24 cellular contexts compared by ENCODE assay signal in genomic region chr12:122061253-122061652, GRCh38. TPM values are rescaled to one million over a fixed set of nuclear protein-coding genes. Genes with fewer than 3 reads are reported as not detected.
DNase-seq lines count a peak whose midpoint lies in the region; ATAC-seq, FAIRE-seq and TF ChIP-seq lines count a peak whose summit lies in the region.
"Had no signal": no experiment of that assay in that cellular context is flagged by ENCODE, and none has a peak within 500 bp of the region (broad histone marks: within the 10 kb centered on the region; RNA-seq: fewer than 3 reads in every experiment).

No MANE protein-coding gene starts in this region.

- no peak for ATAC-seq in GM18502 (IDR thresholded peaks at IDR 0.05; ENCODE audit: poor library complexity, unreplicated experiment)
- ATAC-seq: A549, GM12878, Panc1, SK-N-SH treated with all-trans-retinoic acid at 6 μM for 48 hours had no signal

- TF ChIP-seq CTCF in RWPE1 (conservative IDR thresholded peaks at IDR 0.05; ENCODE audit: low read depth): no peak
- no peak for TF ChIP-seq CTCF in esophagus squamous epithelium (IDR thresholded peaks at IDR 0.05)
- no peak for TF ChIP-seq CTCF in sigmoid colon (IDR thresholded peaks at IDR 0.05)
- TF ChIP-seq CTCF in vagina (IDR thresholded peaks at IDR 0.05): no peak

- H3K27ac ChIP-seq in RWPE1 (peak overlapping the region; percentile 93), esophagus squamous epithelium (peak overlapping the region in 3 of 4 donors; percentile 1 to 55 (median 25)), sigmoid colon (peak overlapping the region in 3 of 4 donors; percentile 93 to 96 (median 93)), vagina (peak overlapping the region; percentile 30)

- H3K36me3 ChIP-seq in esophagus squamous epithelium: peaks cover 0 to 46% (median 0%) of the 10 kb centered on the region in 3 donors
- H3K36me3 ChIP-seq in sigmoid colon: no peaks in the 10 kb centered on the region
- H3K36me3 ChIP-seq in vagina: peaks cover 0 to 4% of the 10 kb centered on the region in 2 donors

- peaks cover 24 to 56% (median 33%) of the 10 kb centered on the region in 3 donors for H3K4me1 ChIP-seq in esophagus squamous epithelium
- H3K4me1 ChIP-seq in sigmoid colon: peaks cover 0 to 97% (median 81%) of the 10 kb centered on the region in 4 donors
- peaks cover 47% of the 10 kb centered on the region for H3K4me1 ChIP-seq in vagina

- H3K27me3 ChIP-seq in esophagus squamous epithelium (no peaks in the 10 kb centered on the region), sigmoid colon (no peaks in the 10 kb centered on the region), vagina (no peaks in the 10 kb centered on the region)
- H3K27me3 ChIP-seq: BLaER1 treated with 17β-estradiol and CSF1 and Interleukin-3, amounts not matched to agents 10 nM and 100 nM had no signal

- CTCF ChIA-PET in RWPE1 (lab: Yijun Ruan, JAX): no interaction called here

- DNase-seq in RWPE1 (ENCODE audit: low spot score): no peak
- no peak for DNase-seq in esophagus squamous epithelium (lab: John Stamatoyannopoulos, UW)
- no peak for DNase-seq in sigmoid colon
- DNase-seq in vagina (ENCODE audit: extremely low spot score in 2 of 2): no peak
- no peak for DNase-seq in GM12892 (ENCODE audit: insufficient read length)
- no peak for DNase-seq in central memory CD4-positive, alpha-beta T cell
- DNase-seq: AML-193; CD4-positive, alpha-beta T cell; COR-L47; DMS79; EL; GDM1; NCI-H1048; NCI-H1417; NCI-H1694; NCI-H2081; NCI-H2227 treated with DMSO at 0.1 percent for 48 hours; NCI-H69 had no signal

- no peak for TF ChIP-seq EP300 in sigmoid colon (IDR thresholded peaks at IDR 0.05)

- H3K9me3 ChIP-seq in esophagus squamous epithelium (no peaks in the 10 kb centered on the region), sigmoid colon (no peaks in the 10 kb centered on the region), vagina (no peaks in the 10 kb centered on the region)
- H3K9me3 ChIP-seq: A549; BLaER1 treated with 17β-estradiol and CSF1 and Interleukin-3, amounts not matched to agents 10 nM and 100 nM had no signal

- TF ChIP-seq POLR2A in esophagus squamous epithelium (IDR thresholded peaks at IDR 0.05): no peak
- no peak for TF ChIP-seq POLR2A in sigmoid colon (IDR thresholded peaks at IDR 0.05)
- TF ChIP-seq POLR2A in vagina (IDR thresholded peaks at IDR 0.05): no peak
- TF ChIP-seq POLR2A in GM12892 (IDR thresholded peaks at IDR 0.05; ENCODE audit: low read depth, low read length): no peak

- 79 to 82% methylated on average over 6 to 13 of the region's 23 CpGs for WGBS in esophagus squamous epithelium, 2 donors
- WGBS in sigmoid colon, 2 donors: 86 to 92% methylated on average over 23 of the region's 23 CpGs

- no peak overlapping the region for H3K4me3 ChIP-seq in esophagus squamous epithelium
- H3K4me3 ChIP-seq in sigmoid colon: no peak overlapping the region
- H3K4me3 ChIP-seq in vagina: no peak overlapping the region
- H3K4me3 ChIP-seq: A549; BLaER1 treated with 17β-estradiol and CSF1 and Interleukin-3, amounts not matched to agents 10 nM and 100 nM; GM12878 had no signal

- POLR2A ChIA-PET in RWPE1 (lab: Yijun Ruan, JAX; ENCODE audit: low non-redundant PET): no interaction called here

- intact Hi-C loops in esophagus squamous epithelium (cut with DNase I): no loop called here
- intact Hi-C loops in sigmoid colon (cut with DNase I): loop anchor here (5.0 to 10.0 kb wide), 2 partner anchors 36 to 256 kb away; partner anchors contain the start of gene SETD1B
- intact Hi-C loops in vagina (cut with DNase I): no loop called here

- FAIRE-seq in GM12892 (lab: Jason Lieb, UNC): no peak
- FAIRE-seq: A549, GM12878 had no signal

RNA-seq across cellular contexts. Expression of gene MLXIP, which starts 17.3 kb away (rescaled TPM):
- total RNA-seq in esophagus squamous epithelium (10 to 100 TPM in 3 of 4 donors, 1 to 10 TPM in 1; 9.6 to 20.0 (median 11.4) TPM), sigmoid colon (10 to 100 TPM; 32.9 to 87.5 (median 57.3) TPM), vagina (16.9 TPM)
- polyA plus RNA-seq in sigmoid colon: 100 to 1,000 TPM in 1 of 3 donors, 10 to 100 TPM in 2; 15.6 to 141 (median 35.4) TPM
- polyA plus RNA-seq in GM12892 (2012; ENCODE audit: missing spikeins): 4.2 TPM

RNA-seq across cellular contexts. Expression of gene BCL7A, which starts 39.6 kb away (rescaled TPM):
- total RNA-seq in esophagus squamous epithelium (1 to 10 TPM; 2.5 to 8.6 (median 5.1) TPM), sigmoid colon (1 to 10 TPM; 6.2 to 6.9 (median 6.5) TPM), vagina (8.1 TPM)
- polyA plus RNA-seq in sigmoid colon: 1 to 10 TPM; 1.2 to 7.4 (median 3.5) TPM
- polyA plus RNA-seq in GM12892 (2012; ENCODE audit: missing spikeins): 6.7 TPM

Comparison
In these comparisons a context has a peak if more than half of its experiments do, and no peak if none do; other contexts are left out.
1. H3K27ac ChIP-seq: peak in every context shown above with its lines; median percentile 93 in RWPE1; 93 in sigmoid colon; 30 in vagina; 25 in esophagus squamous epithelium.